8 cellular contexts compared by ENCODE assay signal in genomic region chr1:11272842-11273594, GRCh38. TPM values are rescaled to one million over a fixed set of nuclear protein-coding genes. Genes with fewer than 3 reads are reported as not detected.
A peak's percentile ranks its signal among the peaks of the same experiment; 100 is the strongest.
DNase-seq lines count a peak whose midpoint lies in the region; ATAC-seq and TF ChIP-seq lines count a peak whose summit lies in the region.

Gene UBIAD1 (plus strand): TSS chr1:11273198. CDS start chr1:11273532, 334 bp downstream.

- peak within 1 kb of the TSS; percentile 95 for H3K4me3 ChIP-seq in choroid plexus epithelial cell (ENCODE audit: low read depth, low read length)

- peak within 1 kb of the TSS; percentile 91 for H3K27ac Mint-ChIP-seq in activated CD4-positive, alpha-beta T cell treated with anti-CD3 and anti-CD28 coated beads for 36 hours

- peak within 1 kb of the TSS; percentile 94 for H3K27ac ChIP-seq in layer of hippocampus (ENCODE audit: low read depth, low read length)

- intact Hi-C loops in activated CD4-positive, alpha-beta T cell treated with anti-CD3 and anti-CD28 coated beads for 36 hours (cut with DNase I, micrococcal nuclease), result loop anchor here (1.0 to 10.0 kb wide), 10 partner anchors 11 to 902 kb away; partner anchors contain the start of genes MTOR (in 2 of the 2), CLCN6 (in 1 of the 2), EXOSC10 (in 1 of the 2) and FBXO2 (in 1 of the 2)

- ATAC-seq in GM19035 (IDR thresholded peaks at IDR 0.05; ENCODE audit: unreplicated experiment) (peak; percentile 85), HG03280 (IDR thresholded peaks at IDR 0.05; ENCODE audit: unreplicated experiment) (peak; percentile 82)
- peak; percentile 84 for ATAC-seq in activated CD4-positive, alpha-beta T cell treated with anti-CD3 and anti-CD28 coated beads for 36 hours

- POLR2A ChIA-PET in activated CD4-positive, alpha-beta T cell treated with anti-CD3 and anti-CD28 coated beads for 36 hours (lab: Charles Lee), result interaction anchor here (0.5 to 1.1 kb wide), 7 partner anchors 9 to 705 kb away, joined by 3 to 6 read pairs (median 4); no protein-coding TSS in a partner anchor

- H3K9me3 Mint-ChIP-seq in activated CD4-positive, alpha-beta T cell treated with anti-CD3 and anti-CD28 coated beads for 36 hours (ENCODE audit: low read depth), result no peaks in the 10 kb centered on the region

- peaks cover 28% of the 10 kb centered on the region for H3K36me3 Mint-ChIP-seq in activated CD4-positive, alpha-beta T cell treated with anti-CD3 and anti-CD28 coated beads for 36 hours (ENCODE audit: low read depth)

- peak; percentile 38 for TF ChIP-seq CTCF in choroid plexus epithelial cell (conservative IDR thresholded peaks at IDR 0.05; ENCODE audit: low read depth, low read length)

- peak; percentile 88 for DNase-seq in Ammon's horn (ENCODE audit: low spot score)
- DNase-seq in NCI-H460 (ENCODE audit: extremely low read depth, low read depth), result peak; percentile 77
- DNase-seq in activated CD4-positive, alpha-beta T cell treated with anti-CD3 and anti-CD28 coated beads for 36 hours, result peak; percentile 95
- peak; percentile 92 for DNase-seq in choroid plexus epithelial cell (ENCODE audit: low read depth)
- peak; percentile 72 to 94 (median 78) for DNase-seq in stimulated activated CD4-positive, alpha-beta T cell treated with anti-CD3 and anti-CD28 coated beads, Interleukin-1b, Interleukin-23, amount 100 ng/mL, for 24 hours (ENCODE audit: low read depth in 4 of 4, low spot score in 1 of 4)

- CTCF ChIA-PET in activated CD4-positive, alpha-beta T cell treated with anti-CD3 and anti-CD28 coated beads for 36 hours (lab: Charles Lee), result interaction anchor here (0.9 to 2.8 kb wide), 2 partner anchors 9 to 10 kb away, joined by 5 to 13 read pairs; partner anchors contain the start of gene MTOR

- peak within 1 kb of the TSS; percentile 95 for H3K4me3 Mint-ChIP-seq in activated CD4-positive, alpha-beta T cell treated with anti-CD3 and anti-CD28 coated beads for 36 hours

- no peaks in the 10 kb centered on the region for H3K27me3 Mint-ChIP-seq in activated CD4-positive, alpha-beta T cell treated with anti-CD3 and anti-CD28 coated beads for 36 hours

- H3K4me1 Mint-ChIP-seq in activated CD4-positive, alpha-beta T cell treated with anti-CD3 and anti-CD28 coated beads for 36 hours, result peaks cover 29% of the 10 kb centered on the region

- H3K27me3 ChIP-seq in layer of hippocampus (ENCODE audit: control insufficient read depth, insufficient read depth, low read length), result no peaks in the 10 kb centered on the region

RNA-seq across cellular contexts. Expression of gene UBIAD1, which starts in this region (rescaled TPM):
- total RNA-seq in NCI-H460 (2014; rRNA removed; shearing (Covaris generic)), result 13.6 TPM in 2 replicates
- polyA plus RNA-seq in NCI-H460 (2014; cell fraction: nucleus; rRNA removed), result 9.3 and 19.5 TPM in 2 replicates
- 10 to 100 TPM; 29.2 to 32.0 TPM for total RNA-seq in activated CD4-positive, alpha-beta T cell treated with anti-CD3 and anti-CD28 coated beads for 36 hours

Comparison
In these comparisons a context has a peak if more than half of its experiments do, and no peak if none do; other contexts are left out.
1. Peak in every context shown above with its lines: DNase-seq, ATAC-seq, H3K4me3 ChIP-seq and H3K27ac ChIP-seq.